In the genomic region with DNA sequence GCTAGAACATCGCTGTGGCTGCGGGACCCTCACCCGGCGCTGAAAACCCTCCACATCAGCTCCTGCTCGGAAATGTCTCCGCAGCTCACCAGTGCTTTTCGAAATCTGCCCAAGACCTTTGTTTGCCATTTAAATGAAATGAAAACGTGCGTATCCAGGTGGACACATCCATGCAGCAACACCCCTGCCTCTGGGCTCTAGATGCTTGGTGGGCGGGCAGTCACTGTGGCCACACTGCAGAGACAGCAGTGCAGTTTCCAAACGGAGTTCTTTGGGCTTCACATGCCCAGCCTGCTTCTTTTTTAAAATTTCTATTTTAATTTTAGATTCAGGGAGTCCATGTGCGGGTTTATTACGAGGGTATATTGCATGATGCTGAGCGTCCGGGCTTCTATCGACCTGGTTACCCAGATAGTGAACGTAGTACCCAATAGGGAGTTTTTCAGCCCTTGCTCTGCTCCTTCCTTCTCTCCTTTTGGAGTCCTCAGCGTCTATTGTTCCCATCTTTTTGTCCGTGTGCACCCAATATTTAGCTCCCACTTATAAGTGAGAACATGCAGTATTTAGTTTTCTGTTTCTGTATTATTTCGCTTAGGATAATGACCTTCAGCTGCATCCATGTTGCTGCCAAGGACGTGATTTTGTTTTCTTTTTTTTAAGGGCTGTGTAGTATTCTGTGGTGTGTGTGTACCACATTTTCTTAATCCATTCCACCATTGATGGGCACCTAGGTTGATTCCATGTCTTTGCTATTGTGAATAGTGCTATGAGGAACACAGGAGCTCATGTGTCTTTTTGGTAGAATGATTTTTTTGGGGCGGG, we compare ENCODE assay signal across 8 cellular contexts. TPM values are rescaled to one million over a fixed set of nuclear protein-coding genes. Genes with fewer than 3 reads are reported as not detected.
A peak's percentile ranks its signal among the peaks of the same experiment; 100 is the strongest.
DNase-seq lines count a peak whose midpoint lies in the region; ATAC-seq, FAIRE-seq and TF ChIP-seq lines count a peak whose summit lies in the region.

No MANE protein-coding gene starts in this region.

- H3K36me3 ChIP-seq in GM23338 (ENCODE audit: insufficient read depth) (no peaks in the 10 kb centered on the region), NT2/D1 (ENCODE audit: insufficient read depth, insufficient read length, low read length) (no peaks in the 10 kb centered on the region), gastroesophageal sphincter (no peaks in the 10 kb centered on the region)

- H3K9me3 Mint-ChIP-seq in GM23338, result no peaks in the 10 kb centered on the region; the same call in 2 of the 3 replicates

- FAIRE-seq in frontal cortex (lab: Jason Lieb, UNC), result no peak

- peaks cover 43% of the 10 kb centered on the region for H3K27me3 Mint-ChIP-seq in GM23338 (ENCODE audit: insufficient read depth, low read depth, poor library complexity)

- peak overlapping the region; percentile 96 for H3K4me2 ChIP-seq in GM23338

- ATAC-seq in GM23338 (no peak; the same call in 2 of the 3 replicates), gastroesophageal sphincter (no peak), HG03097 (IDR thresholded peaks at IDR 0.05; ENCODE audit: low FRiP score, unreplicated experiment) (no peak), HG02798 (IDR thresholded peaks at IDR 0.05; ENCODE audit: poor library complexity, unreplicated experiment) (no peak)

- peak overlapping the region; percentile 79 for H3K9ac ChIP-seq in NT2/D1 (ENCODE audit: insufficient read length, low read depth)

- 25 to 30% methylated on average over 12 to 21 of the region's 22 CpGs for WGBS in gastroesophageal sphincter (ENCODE audit: low coverage in 1 of 2), 2 donors

- H3K4me3 ChIP-seq in GM23338 (peak overlapping the region; percentile 93), NT2/D1 (ENCODE audit: insufficient read length, low read depth) (peak overlapping the region; percentile 60), gastroesophageal sphincter (peak overlapping the region; percentile 40 to 64), skeletal muscle cell (ENCODE audit: low read depth, low read length) (peak overlapping the region; percentile 59)

- peaks cover 1% of the 10 kb centered on the region; the same call in 1 of the 2 replicates for H4K20me1 ChIP-seq in GM23338 (replicated peaks; ENCODE audit: insufficient read depth)

- H3K4me3 Mint-ChIP-seq in GM23338, result peak overlapping the region; percentile 91

- no peak overlapping the region for H3K27ac Mint-ChIP-seq in GM23338

- H3F3A ChIP-seq in GM23338 (replicated peaks; ENCODE audit: low read depth), result peaks cover 28% of the 10 kb centered on the region

- H3K9me2 ChIP-seq in GM23338 (ENCODE audit: insufficient read depth), result no peaks in the 10 kb centered on the region

- no peaks in the 10 kb centered on the region; the same call in 2 of the 3 replicates for H3K36me3 Mint-ChIP-seq in GM23338 (ENCODE audit: low read depth)

- H3K4me1 ChIP-seq in GM23338 (ENCODE audit: insufficient read depth) (peaks cover 52% of the 10 kb centered on the region), NT2/D1 (ENCODE audit: insufficient read depth, insufficient read length) (no peaks in the 10 kb centered on the region), gastroesophageal sphincter (peaks cover 0 to 50% (median 30%) of the 10 kb centered on the region in 3 donors)

- TF ChIP-seq POLR2A in gastroesophageal sphincter (IDR thresholded peaks at IDR 0.05), result no peak

- H3K79me2 ChIP-seq in GM23338 (replicated peaks; ENCODE audit: insufficient read depth), result peaks cover 7% of the 10 kb centered on the region

- no peak for TF ChIP-seq EP300 in gastroesophageal sphincter (IDR thresholded peaks at IDR 0.05)

- H3K27me3 ChIP-seq in GM23338 (ENCODE audit: insufficient read depth), result peaks cover 36% of the 10 kb centered on the region
- H3K27me3 ChIP-seq in NT2/D1 (ENCODE audit: insufficient read depth, insufficient read length), result peaks cover 39% of the 10 kb centered on the region
- H3K27me3 ChIP-seq in gastroesophageal sphincter, result peaks cover 49% of the 10 kb centered on the region

- no peak overlapping the region for H3K27ac ChIP-seq in GM23338 (ENCODE audit: low read depth)
- peak overlapping the region in 3 of 4 donors; percentile 87 to 93 (median 90) for H3K27ac ChIP-seq in gastroesophageal sphincter

- peaks cover 50% of the 10 kb centered on the region for H3K4me1 Mint-ChIP-seq in GM23338

- no peak for TF ChIP-seq CTCF in GM23338 (conservative IDR thresholded peaks at IDR 0.05; ENCODE audit: low read depth in 2 of 2)
- no peak for TF ChIP-seq CTCF in gastroesophageal sphincter (IDR thresholded peaks at IDR 0.05)

- H3K9me3 ChIP-seq in NT2/D1 (ENCODE audit: insufficient read depth, low read length) (no peaks in the 10 kb centered on the region), gastroesophageal sphincter (no peaks in the 10 kb centered on the region)

- H2AFZ ChIP-seq in GM23338, result peak overlapping the region; percentile 91

- DNase-seq in GM23338 (ENCODE audit: low spot score) (peak; percentile 46), NT2/D1 (ENCODE audit: low read depth, low spot score) (no peak), skeletal muscle cell (ENCODE audit: low read depth) (no peak), frontal cortex (ENCODE audit: low spot score in 2 of 2) (no peak), T-helper 2 cell (no peak)

TF ChIP-seq in GM23338, 12 proteins besides CTCF, POLR2A, EP300 and RAD21 (continues in another document):
- TF ChIP-seq, protein P1, sequence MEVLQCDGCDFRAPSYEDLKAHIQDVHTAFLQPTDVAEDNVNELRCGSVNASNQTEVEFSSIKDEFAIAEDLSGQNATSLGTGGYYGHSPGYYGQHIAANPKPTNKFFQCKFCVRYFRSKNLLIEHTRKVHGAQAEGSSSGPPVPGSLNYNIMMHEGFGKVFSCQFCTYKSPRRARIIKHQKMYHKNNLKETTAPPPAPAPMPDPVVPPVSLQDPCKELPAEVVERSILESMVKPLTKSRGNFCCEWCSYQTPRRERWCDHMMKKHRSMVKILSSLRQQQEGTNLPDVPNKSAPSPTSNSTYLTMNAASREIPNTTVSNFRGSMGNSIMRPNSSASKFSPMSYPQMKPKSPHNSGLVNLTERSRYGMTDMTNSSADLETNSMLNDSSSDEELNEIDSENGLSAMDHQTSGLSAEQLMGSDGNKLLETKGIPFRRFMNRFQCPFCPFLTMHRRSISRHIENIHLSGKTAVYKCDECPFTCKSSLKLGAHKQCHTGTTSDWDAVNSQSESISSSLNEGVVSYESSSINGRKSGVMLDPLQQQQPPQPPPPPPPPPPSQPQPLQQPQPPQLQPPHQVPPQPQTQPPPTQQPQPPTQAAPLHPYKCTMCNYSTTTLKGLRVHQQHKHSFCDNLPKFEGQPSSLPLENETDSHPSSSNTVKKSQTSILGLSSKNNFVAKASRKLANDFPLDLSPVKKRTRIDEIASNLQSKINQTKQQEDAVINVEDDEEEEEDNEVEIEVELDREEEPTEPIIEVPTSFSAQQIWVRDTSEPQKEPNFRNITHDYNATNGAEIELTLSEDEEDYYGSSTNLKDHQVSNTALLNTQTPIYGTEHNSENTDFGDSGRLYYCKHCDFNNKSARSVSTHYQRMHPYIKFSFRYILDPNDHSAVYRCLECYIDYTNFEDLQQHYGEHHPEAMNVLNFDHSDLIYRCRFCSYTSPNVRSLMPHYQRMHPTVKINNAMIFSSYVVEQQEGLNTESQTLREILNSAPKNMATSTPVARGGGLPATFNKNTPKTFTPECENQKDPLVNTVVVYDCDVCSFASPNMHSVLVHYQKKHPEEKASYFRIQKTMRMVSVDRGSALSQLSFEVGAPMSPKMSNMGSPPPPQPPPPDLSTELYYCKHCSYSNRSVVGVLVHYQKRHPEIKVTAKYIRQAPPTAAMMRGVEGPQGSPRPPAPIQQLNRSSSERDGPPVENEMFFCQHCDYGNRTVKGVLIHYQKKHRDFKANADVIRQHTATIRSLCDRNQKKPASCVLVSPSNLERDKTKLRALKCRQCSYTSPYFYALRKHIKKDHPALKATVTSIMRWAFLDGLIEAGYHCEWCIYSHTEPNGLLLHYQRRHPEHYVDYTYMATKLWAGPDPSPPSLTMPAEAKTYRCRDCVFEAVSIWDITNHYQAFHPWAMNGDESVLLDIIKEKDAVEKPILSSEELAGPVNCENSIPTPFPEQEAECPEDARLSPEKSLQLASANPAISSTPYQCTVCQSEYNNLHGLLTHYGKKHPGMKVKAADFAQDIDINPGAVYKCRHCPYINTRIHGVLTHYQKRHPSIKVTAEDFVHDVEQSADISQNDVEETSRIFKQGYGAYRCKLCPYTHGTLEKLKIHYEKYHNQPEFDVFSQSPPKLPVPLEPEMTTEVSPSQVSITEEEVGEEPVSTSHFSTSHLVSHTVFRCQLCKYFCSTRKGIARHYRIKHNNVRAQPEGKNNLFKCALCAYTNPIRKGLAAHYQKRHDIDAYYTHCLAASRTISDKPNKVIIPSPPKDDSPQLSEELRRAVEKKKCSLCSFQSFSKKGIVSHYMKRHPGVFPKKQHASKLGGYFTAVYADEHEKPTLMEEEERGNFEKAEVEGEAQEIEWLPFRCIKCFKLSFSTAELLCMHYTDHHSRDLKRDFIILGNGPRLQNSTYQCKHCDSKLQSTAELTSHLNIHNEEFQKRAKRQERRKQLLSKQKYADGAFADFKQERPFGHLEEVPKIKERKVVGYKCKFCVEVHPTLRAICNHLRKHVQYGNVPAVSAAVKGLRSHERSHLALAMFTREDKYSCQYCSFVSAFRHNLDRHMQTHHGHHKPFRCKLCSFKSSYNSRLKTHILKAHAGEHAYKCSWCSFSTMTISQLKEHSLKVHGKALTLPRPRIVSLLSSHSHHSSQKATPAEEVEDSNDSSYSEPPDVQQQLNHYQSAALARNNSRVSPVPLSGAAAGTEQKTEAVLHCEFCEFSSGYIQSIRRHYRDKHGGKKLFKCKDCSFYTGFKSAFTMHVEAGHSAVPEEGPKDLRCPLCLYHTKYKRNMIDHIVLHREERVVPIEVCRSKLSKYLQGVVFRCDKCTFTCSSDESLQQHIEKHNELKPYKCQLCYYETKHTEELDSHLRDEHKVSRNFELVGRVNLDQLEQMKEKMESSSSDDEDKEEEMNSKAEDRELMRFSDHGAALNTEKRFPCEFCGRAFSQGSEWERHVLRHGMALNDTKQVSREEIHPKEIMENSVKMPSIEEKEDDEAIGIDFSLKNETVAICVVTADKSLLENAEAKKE (CRISPR knock-in tag; IDR thresholded peaks at IDR 0.05), result no peak
- TF ChIP-seq EZH2phosphoT487 (IDR thresholded peaks at IDR 0.05; ENCODE audit: unreplicated experiment), result no peak

RNA-seq across cellular contexts. Expression of a gene that starts 4.8 kb away (rescaled TPM):
- total RNA-seq in GM23338 (2014; rRNA removed; shearing (Covaris generic)), result 794 and 802 TPM in 2 replicates
- polyA plus RNA-seq in GM23338 (2016; fragmentation: Nextera tagmentation; extraction: Ambion mirVana), result 355 and 376 TPM in 2 replicates
- total RNA-seq in gastroesophageal sphincter (10 to 100 TPM; 11.5 to 42.8 (median 14.6) TPM), frontal cortex (5,262 TPM)

RNA-seq across cellular contexts. Expression of a gene that starts 26.5 kb away (rescaled TPM):
- total RNA-seq in GM23338 (2014; rRNA removed; shearing (Covaris generic)), result 30.6 and 37.2 TPM in 2 replicates
- 168 and 180 TPM in 2 replicates for polyA plus RNA-seq in GM23338 (2016; fragmentation: Nextera tagmentation; extraction: Ambion mirVana)
- total RNA-seq in gastroesophageal sphincter (10 to 100 TPM; 23.6 to 37.8 (median 29.5) TPM), frontal cortex (32.2 TPM)

Comparison
In these comparisons a context has a peak if more than half of its experiments do, and no peak if none do; other contexts are left out.
1. RNA of a gene that starts 4.8 kb away (total RNA-seq): 5,262 TPM in frontal cortex (single experiment) and 794 to 802 TPM in GM23338; 11.5 to 42.8 TPM in gastroesophageal sphincter; every median in the first group is over 10 times any median in the second.
2. Peak in every context shown above with its lines, with median percentiles within 50 percentile points of each other: H3K4me3 ChIP-seq.